ENCODE assay signal across 8 cellular contexts in genomic region chr7:130441408-130441854, GRCh38. TPM values are rescaled to one million over a fixed set of nuclear protein-coding genes. Genes with fewer than 3 reads are reported as not detected.
A peak's percentile ranks its signal among the peaks of the same experiment; 100 is the strongest.
DNase-seq lines count a peak whose midpoint lies in the region; ATAC-seq, FAIRE-seq and TF ChIP-seq lines count a peak whose summit lies in the region.

No MANE protein-coding gene starts in this region.

- peak overlapping the region; percentile 98 for H3K4me3 Mint-ChIP-seq in stimulated activated naive CD8-positive, alpha-beta T cell treated with anti-CD3 and anti-CD28 coated beads, Interleukin-15, Interleukin-2, amounts not matched to agents 100 ng/mL and 50 ng/mL, for 24 hours
- peak overlapping the region; percentile 99 for H3K4me3 Mint-ChIP-seq in central memory CD8-positive, alpha-beta T cell

- H3K27ac Mint-ChIP-seq in stimulated activated naive CD8-positive, alpha-beta T cell treated with anti-CD3 and anti-CD28 coated beads, Interleukin-15, Interleukin-2, amounts not matched to agents 100 ng/mL and 50 ng/mL, for 24 hours, result peak overlapping the region; percentile 98
- H3K27ac Mint-ChIP-seq in central memory CD8-positive, alpha-beta T cell (ENCODE audit: low read depth), result peak overlapping the region; percentile 96

- FAIRE-seq in H54 (lab: Jason Lieb, UNC), result no peak

- TF ChIP-seq POLR2A in H54 (IDR thresholded peaks at IDR 0.05; ENCODE audit: low read depth, low read length), result no peak

- no peaks in the 10 kb centered on the region for H3K27me3 Mint-ChIP-seq in stimulated activated naive CD8-positive, alpha-beta T cell treated with anti-CD3 and anti-CD28 coated beads, Interleukin-15, Interleukin-2, amounts not matched to agents 100 ng/mL and 50 ng/mL, for 24 hours
- H3K27me3 Mint-ChIP-seq in central memory CD8-positive, alpha-beta T cell, result peaks cover 4% of the 10 kb centered on the region

- H3K4me3 ChIP-seq in upper lobe of right lung, result peak overlapping the region; percentile 82

- peak overlapping the region; percentile 87 for H3K27ac ChIP-seq in upper lobe of right lung

- H3K9me3 ChIP-seq in upper lobe of right lung, result no peaks in the 10 kb centered on the region

- no peaks in the 10 kb centered on the region for H3K36me3 ChIP-seq in upper lobe of right lung

- peaks cover 12% of the 10 kb centered on the region for H3K4me1 ChIP-seq in upper lobe of right lung

- H3K27me3 ChIP-seq in upper lobe of right lung, result no peaks in the 10 kb centered on the region

- no peak for TF ChIP-seq CTCF in upper lobe of right lung (IDR thresholded peaks at IDR 0.05)

- DNase-seq in stimulated activated naive CD8-positive, alpha-beta T cell treated with anti-CD3 and anti-CD28 coated beads, Interleukin-15, Interleukin-2, amounts not matched to agents 100 U/mL and 50 U/mL, for 24 hours, result no peak
- peak; percentile 100 for DNase-seq in NCI-H69 (lab: John Stamatoyannopoulos, UW)
- DNase-seq in central memory CD8-positive, alpha-beta T cell (ENCODE audit: low spot score in 2 of 2), result no peak
- peak; percentile 38 for DNase-seq in medulla oblongata (ENCODE audit: extremely low spot score)
- DNase-seq in upper lobe of right lung, result no peak
- DNase-seq in H54 (ENCODE audit: insufficient read length, low spot score), result no peak

- peaks cover 45% of the 10 kb centered on the region for H3K4me1 Mint-ChIP-seq in stimulated activated naive CD8-positive, alpha-beta T cell treated with anti-CD3 and anti-CD28 coated beads, Interleukin-15, Interleukin-2, amounts not matched to agents 100 ng/mL and 50 ng/mL, for 24 hours (ENCODE audit: low read depth)
- H3K4me1 Mint-ChIP-seq in central memory CD8-positive, alpha-beta T cell, result peaks cover 9% of the 10 kb centered on the region

- intact Hi-C loops in upper lobe of right lung (cut with DNase I), result no loop called here

- no peaks in the 10 kb centered on the region for H3K9me3 Mint-ChIP-seq in stimulated activated naive CD8-positive, alpha-beta T cell treated with anti-CD3 and anti-CD28 coated beads, Interleukin-15, Interleukin-2, amounts not matched to agents 100 ng/mL and 50 ng/mL, for 24 hours
- H3K9me3 Mint-ChIP-seq in central memory CD8-positive, alpha-beta T cell, result no peaks in the 10 kb centered on the region

- H3K36me3 Mint-ChIP-seq in stimulated activated naive CD8-positive, alpha-beta T cell treated with anti-CD3 and anti-CD28 coated beads, Interleukin-15, Interleukin-2, amounts not matched to agents 100 ng/mL and 50 ng/mL, for 24 hours (ENCODE audit: low read depth), result peaks cover 6% of the 10 kb centered on the region
- H3K36me3 Mint-ChIP-seq in central memory CD8-positive, alpha-beta T cell (ENCODE audit: insufficient read depth), result peaks cover 6% of the 10 kb centered on the region

- ATAC-seq in stimulated activated naive CD8-positive, alpha-beta T cell treated with anti-CD3 and anti-CD28 coated beads, Interleukin-15, Interleukin-2, amounts not matched to agents 100 U/mL and 50 U/mL, for 24 hours, result no peak
- no peak for ATAC-seq in central memory CD8-positive, alpha-beta T cell (replicated peaks; ENCODE audit: extremely low read depth, poor library complexity, severe bottlenecking)
- ATAC-seq in upper lobe of right lung (no peak), GM19324 (IDR thresholded peaks at IDR 0.05; ENCODE audit: low FRiP score, unreplicated experiment) (no peak)

RNA-seq across cellular contexts. Expression of gene CEP41, which starts 0.6 kb away (rescaled TPM):
- total RNA-seq in upper lobe of right lung, result 11.3 TPM

RNA-seq across cellular contexts. Expression of gene MEST, which starts 50.5 kb away (rescaled TPM):
- total RNA-seq in upper lobe of right lung, result 57.5 TPM

Comparison
In these comparisons a context has a peak if more than half of its experiments do, and no peak if none do; other contexts are left out.
1. DNase-seq: peak in NCI-H69 (single experiment) and medulla oblongata (single experiment); none in stimulated activated naive CD8-positive, alpha-beta T cell treated with anti-CD3 and anti-CD28 coated beads, Interleukin-15, Interleukin-2, amounts not matched to agents 100 U/mL and 50 U/mL, for 24 hours (single experiment), central memory CD8-positive, alpha-beta T cell (0 of 2), upper lobe of right lung (single experiment) and H54 (single experiment).